Comparison of ENCODE assay signal across 1 cellular context in genomic region chr7:32164341-32164996, GRCh38.
TF ChIP-seq lines count a peak whose summit lies in the region.

No MANE protein-coding gene starts in this region.

TF ChIP-seq in Ishikawa, 13 proteins besides CTCF, POLR2A, EP300 and RAD21 (continued from another document):
- TF ChIP-seq USF1 (IDR thresholded peaks at IDR 0.05) (no peak), TAF1 (IDR thresholded peaks at IDR 0.05; ENCODE audit: low read depth) (no peak), NFIC (IDR thresholded peaks at IDR 0.05) (no peak)
